In the genomic region with DNA sequence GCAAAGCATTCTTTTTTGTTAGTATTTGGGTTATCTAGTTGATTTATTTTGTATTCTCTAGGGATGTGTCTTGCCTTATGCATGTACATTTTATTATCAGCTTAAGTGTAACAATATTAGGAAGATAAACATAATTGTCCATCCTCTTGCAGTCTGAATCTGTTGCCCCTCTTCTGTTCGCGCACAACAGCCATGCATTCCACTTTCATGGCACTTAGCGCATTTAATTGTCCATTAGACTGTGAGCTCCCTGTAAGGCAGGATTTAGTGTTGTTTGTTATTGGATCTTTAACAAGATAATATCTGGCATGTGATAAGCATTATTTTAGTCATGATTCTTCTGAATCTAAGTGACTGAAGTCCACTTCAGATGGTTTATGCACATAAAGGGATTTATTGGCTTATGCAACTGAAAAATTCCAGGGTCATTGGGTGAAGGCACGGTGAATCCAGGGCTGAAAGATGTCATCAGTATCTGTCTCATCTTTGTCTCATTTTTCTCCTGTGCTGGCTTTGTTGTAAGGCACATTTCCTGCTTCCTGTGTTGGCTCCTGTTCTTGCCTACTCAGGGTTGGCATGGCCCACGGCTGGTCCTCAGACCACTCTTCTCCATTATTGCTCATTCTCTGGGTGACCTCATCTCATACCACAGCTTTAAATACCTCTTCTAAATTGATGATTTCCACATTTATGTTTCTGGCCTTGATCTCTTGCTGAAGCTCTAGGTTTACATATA, we compare ENCODE assay signal across 11 cellular contexts. TPM values are rescaled to one million over a fixed set of nuclear protein-coding genes. Genes with fewer than 3 reads are reported as not detected.
DNase-seq lines count a peak whose midpoint lies in the region; ATAC-seq and TF ChIP-seq lines count a peak whose summit lies in the region.
"Had no signal": no experiment of that assay in that cellular context is flagged by ENCODE, and none has a peak within 500 bp of the region (broad histone marks: within the 10 kb centered on the region; RNA-seq: fewer than 3 reads in every experiment).

No MANE protein-coding gene starts in this region.

- TF ChIP-seq CTCF in fibroblast of villous mesenchyme (IDR thresholded peaks at IDR 0.05; ENCODE audit: insufficient read depth, low read depth, low read length) (no peak), GM13977 (IDR thresholded peaks at IDR 0.05; ENCODE audit: extremely low read depth, insufficient read depth, missing control alignments) (no peak)

- no peak overlapping the region for H3K27ac ChIP-seq in effector memory CD4-positive, alpha-beta T cell (ENCODE audit: insufficient read depth, low read length, poor library complexity, severe bottlenecking)

- ATAC-seq in left ventricle myocardium superior (peak; percentile 33), Right ventricle myocardium inferior (no peak), SK-N-SH treated with all-trans-retinoic acid at 6 μM for 48 hours (peak; percentile 98), HG03432 (IDR thresholded peaks at IDR 0.05; ENCODE audit: unreplicated experiment) (no peak)

- in situ Hi-C loops in GM13977 (cut with MboI; ENCODE audit: low pct_unique_long_range_greater_than_20kb, low sequenced_read_pairs, unreplicated experiment): no loop called here

- no peaks in the 10 kb centered on the region for H3K27me3 ChIP-seq in effector memory CD4-positive, alpha-beta T cell (replicated peaks; ENCODE audit: control insufficient read depth, insufficient read depth, low read length, poor library complexity, severe bottlenecking)

- H3K4me3 ChIP-seq in fibroblast of villous mesenchyme (ENCODE audit: low read depth, low read length): no peak overlapping the region
- no peak overlapping the region for H3K4me3 ChIP-seq in effector memory CD4-positive, alpha-beta T cell (ENCODE audit: insufficient read depth, low read depth, low read length, poor library complexity, severe bottlenecking)

- DNase-seq in left ventricle myocardium superior (no peak), Right ventricle myocardium inferior (ENCODE audit: missing footprints) (no peak), fibroblast of villous mesenchyme (ENCODE audit: low read depth) (peak; percentile 48), GM13977 (ENCODE audit: low spot score) (no peak), NCI-H2107 (lab: John Stamatoyannopoulos, UW) (no peak)
- no peak for DNase-seq in effector memory CD4-positive, alpha-beta T cell
- DNase-seq: activated T-cell treated with anti-CD3 and anti-CD28 coated beads for 4 hours, hippocampal formation, right cardiac atrium had no signal

- no peaks in the 10 kb centered on the region for H3K4me1 ChIP-seq in effector memory CD4-positive, alpha-beta T cell (ENCODE audit: control insufficient read depth, insufficient read depth, low read length, poor library complexity, severe bottlenecking)

- peaks cover 23% of the 10 kb centered on the region for H3K36me3 ChIP-seq in effector memory CD4-positive, alpha-beta T cell (ENCODE audit: control insufficient read depth, insufficient read depth, low read length)

- intact Hi-C loops in left ventricle myocardium superior (cut with micrococcal nuclease) (no loop called here), Right ventricle myocardium inferior (cut with DNase I) (no loop called here)

- no peaks in the 10 kb centered on the region for H3K9me3 ChIP-seq in effector memory CD4-positive, alpha-beta T cell (ENCODE audit: control insufficient read depth, low read length)

TF ChIP-seq in SK-N-SH treated with all-trans-retinoic acid at 6 μM for 48 hours, 23 proteins besides CTCF, POLR2A, EP300 and RAD21 (continues in another document):
- TF ChIP-seq, protein P1, sequence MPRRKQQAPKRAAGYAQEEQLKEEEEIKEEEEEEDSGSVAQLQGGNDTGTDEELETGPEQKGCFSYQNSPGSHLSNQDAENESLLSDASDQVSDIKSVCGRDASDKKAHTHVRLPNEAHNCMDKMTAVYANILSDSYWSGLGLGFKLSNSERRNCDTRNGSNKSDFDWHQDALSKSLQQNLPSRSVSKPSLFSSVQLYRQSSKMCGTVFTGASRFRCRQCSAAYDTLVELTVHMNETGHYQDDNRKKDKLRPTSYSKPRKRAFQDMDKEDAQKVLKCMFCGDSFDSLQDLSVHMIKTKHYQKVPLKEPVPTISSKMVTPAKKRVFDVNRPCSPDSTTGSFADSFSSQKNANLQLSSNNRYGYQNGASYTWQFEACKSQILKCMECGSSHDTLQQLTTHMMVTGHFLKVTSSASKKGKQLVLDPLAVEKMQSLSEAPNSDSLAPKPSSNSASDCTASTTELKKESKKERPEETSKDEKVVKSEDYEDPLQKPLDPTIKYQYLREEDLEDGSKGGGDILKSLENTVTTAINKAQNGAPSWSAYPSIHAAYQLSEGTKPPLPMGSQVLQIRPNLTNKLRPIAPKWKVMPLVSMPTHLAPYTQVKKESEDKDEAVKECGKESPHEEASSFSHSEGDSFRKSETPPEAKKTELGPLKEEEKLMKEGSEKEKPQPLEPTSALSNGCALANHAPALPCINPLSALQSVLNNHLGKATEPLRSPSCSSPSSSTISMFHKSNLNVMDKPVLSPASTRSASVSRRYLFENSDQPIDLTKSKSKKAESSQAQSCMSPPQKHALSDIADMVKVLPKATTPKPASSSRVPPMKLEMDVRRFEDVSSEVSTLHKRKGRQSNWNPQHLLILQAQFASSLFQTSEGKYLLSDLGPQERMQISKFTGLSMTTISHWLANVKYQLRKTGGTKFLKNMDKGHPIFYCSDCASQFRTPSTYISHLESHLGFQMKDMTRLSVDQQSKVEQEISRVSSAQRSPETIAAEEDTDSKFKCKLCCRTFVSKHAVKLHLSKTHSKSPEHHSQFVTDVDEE (CRISPR knock-in tag; IDR thresholded peaks at IDR 0.05): no peak; the same call in none of the 2 replicates
- TF ChIP-seq, protein P2, sequence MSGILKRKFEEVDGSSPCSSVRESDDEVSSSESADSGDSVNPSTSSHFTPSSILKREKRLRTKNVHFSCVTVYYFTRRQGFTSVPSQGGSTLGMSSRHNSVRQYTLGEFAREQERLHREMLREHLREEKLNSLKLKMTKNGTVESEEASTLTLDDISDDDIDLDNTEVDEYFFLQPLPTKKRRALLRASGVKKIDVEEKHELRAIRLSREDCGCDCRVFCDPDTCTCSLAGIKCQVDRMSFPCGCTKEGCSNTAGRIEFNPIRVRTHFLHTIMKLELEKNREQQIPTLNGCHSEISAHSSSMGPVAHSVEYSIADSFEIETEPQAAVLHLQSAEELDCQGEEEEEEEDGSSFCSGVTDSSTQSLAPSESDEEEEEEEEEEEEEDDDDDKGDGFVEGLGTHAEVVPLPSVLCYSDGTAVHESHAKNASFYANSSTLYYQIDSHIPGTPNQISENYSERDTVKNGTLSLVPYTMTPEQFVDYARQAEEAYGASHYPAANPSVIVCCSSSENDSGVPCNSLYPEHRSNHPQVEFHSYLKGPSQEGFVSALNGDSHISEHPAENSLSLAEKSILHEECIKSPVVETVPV (CRISPR knock-in tag; IDR thresholded peaks at IDR 0.05): 0 out of 2 replicates have a peak, but pooled peaks have one; percentile 52
- TF ChIP-seq SNAI2 (CRISPR knock-in tag; IDR thresholded peaks at IDR 0.05): peak; percentile 23; the same call in 1 of the 2 replicates
- TF ChIP-seq TCF4 (CRISPR knock-in tag; IDR thresholded peaks at IDR 0.05; ENCODE audit: borderline replicate concordance): peak; percentile 67
- TF ChIP-seq TOX (CRISPR knock-in tag; IDR thresholded peaks at IDR 0.05; ENCODE audit: borderline replicate concordance): peak; percentile 6; the same call in 1 of the 2 replicates
- TF ChIP-seq ESRRG (CRISPR knock-in tag; IDR thresholded peaks at IDR 0.05): 0 out of 2 replicates have a peak, but pooled peaks have one; percentile 6
- TF ChIP-seq RARB (CRISPR knock-in tag; IDR thresholded peaks at IDR 0.05): no peak
- 0 out of 2 replicates have a peak, but pooled peaks have one; percentile 37 for TF ChIP-seq PPARA (CRISPR knock-in tag; IDR thresholded peaks at IDR 0.05; ENCODE audit: borderline replicate concordance)
- TF ChIP-seq, protein P3, sequence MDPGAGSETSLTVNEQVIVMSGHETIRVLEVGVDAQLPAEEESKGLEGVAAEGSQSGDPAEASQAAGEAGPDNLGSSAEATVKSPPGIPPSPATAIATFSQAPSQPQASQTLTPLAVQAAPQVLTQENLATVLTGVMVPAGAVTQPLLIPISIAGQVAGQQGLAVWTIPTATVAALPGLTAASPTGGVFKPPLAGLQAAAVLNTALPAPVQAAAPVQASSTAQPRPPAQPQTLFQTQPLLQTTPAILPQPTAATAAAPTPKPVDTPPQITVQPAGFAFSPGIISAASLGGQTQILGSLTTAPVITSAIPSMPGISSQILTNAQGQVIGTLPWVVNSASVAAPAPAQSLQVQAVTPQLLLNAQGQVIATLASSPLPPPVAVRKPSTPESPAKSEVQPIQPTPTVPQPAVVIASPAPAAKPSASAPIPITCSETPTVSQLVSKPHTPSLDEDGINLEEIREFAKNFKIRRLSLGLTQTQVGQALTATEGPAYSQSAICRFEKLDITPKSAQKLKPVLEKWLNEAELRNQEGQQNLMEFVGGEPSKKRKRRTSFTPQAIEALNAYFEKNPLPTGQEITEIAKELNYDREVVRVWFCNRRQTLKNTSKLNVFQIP (CRISPR knock-in tag; IDR thresholded peaks at IDR 0.05; ENCODE audit: borderline replicate concordance, low read depth): peak; percentile 37; the same call in 1 of the 2 replicates
- no peak for TF ChIP-seq ZFP3 (CRISPR knock-in tag; IDR thresholded peaks at IDR 0.05)
- TF ChIP-seq, protein P4, sequence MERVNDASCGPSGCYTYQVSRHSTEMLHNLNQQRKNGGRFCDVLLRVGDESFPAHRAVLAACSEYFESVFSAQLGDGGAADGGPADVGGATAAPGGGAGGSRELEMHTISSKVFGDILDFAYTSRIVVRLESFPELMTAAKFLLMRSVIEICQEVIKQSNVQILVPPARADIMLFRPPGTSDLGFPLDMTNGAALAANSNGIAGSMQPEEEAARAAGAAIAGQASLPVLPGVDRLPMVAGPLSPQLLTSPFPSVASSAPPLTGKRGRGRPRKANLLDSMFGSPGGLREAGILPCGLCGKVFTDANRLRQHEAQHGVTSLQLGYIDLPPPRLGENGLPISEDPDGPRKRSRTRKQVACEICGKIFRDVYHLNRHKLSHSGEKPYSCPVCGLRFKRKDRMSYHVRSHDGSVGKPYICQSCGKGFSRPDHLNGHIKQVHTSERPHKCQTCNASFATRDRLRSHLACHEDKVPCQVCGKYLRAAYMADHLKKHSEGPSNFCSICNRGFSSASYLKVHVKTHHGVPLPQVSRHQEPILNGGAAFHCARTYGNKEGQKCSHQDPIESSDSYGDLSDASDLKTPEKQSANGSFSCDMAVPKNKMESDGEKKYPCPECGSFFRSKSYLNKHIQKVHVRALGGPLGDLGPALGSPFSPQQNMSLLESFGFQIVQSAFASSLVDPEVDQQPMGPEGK (CRISPR knock-in tag; IDR thresholded peaks at IDR 0.05; ENCODE audit: borderline replicate concordance): no peak
- no peak for TF ChIP-seq ZC3H10 (CRISPR knock-in tag; IDR thresholded peaks at IDR 0.05)

RNA-seq across cellular contexts. Expression of a gene that starts 37.5 kb away (rescaled TPM):
- total RNA-seq in left ventricle myocardium superior (142 TPM), Right ventricle myocardium inferior (138 TPM), fibroblast of villous mesenchyme (113 and 190 TPM in 2 replicates)

Comparison
In these comparisons a context has a peak if more than half of its experiments do, and no peak if none do; other contexts are left out.
1. ATAC-seq: peak in left ventricle myocardium superior (single experiment) and SK-N-SH treated with all-trans-retinoic acid at 6 μM for 48 hours (single experiment); none in Right ventricle myocardium inferior (single experiment) and HG03432 (single experiment).